Comparison of ENCODE assay signal across 14 cellular contexts in the genomic region with DNA sequence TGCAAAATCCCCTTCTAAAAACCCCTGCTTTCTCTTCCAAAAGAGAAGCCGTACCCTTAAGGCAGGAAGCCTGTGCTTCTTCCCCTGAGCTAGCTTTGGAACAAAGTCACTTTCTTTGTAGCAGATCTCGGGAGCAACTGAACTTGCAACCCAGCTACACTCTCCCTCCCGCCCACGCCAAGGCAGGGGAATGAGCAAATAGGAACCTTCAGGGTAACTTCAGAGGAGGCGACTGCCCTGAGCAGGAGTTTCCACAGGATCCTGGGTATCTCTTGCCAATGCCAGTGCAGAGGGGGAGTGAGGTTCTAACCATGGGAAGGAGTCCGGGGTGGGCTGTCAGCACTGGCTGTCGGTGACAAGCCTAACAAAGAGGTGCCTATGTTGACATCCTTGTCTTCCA. TPM values are rescaled to one million over a fixed set of nuclear protein-coding genes. Genes with fewer than 3 reads are reported as not detected.
DNase-seq lines count a peak whose midpoint lies in the region; ATAC-seq and TF ChIP-seq lines count a peak whose summit lies in the region.
"Had no signal": no experiment of that assay in that cellular context is flagged by ENCODE, and none has a peak within 500 bp of the region (broad histone marks: within the 10 kb centered on the region; RNA-seq: fewer than 3 reads in every experiment).

No MANE protein-coding gene starts in this region.

- H3K27ac ChIP-seq in heart left ventricle (no peak overlapping the region), adipose tissue (ENCODE audit: low read depth, low read length) (peak overlapping the region; percentile 35), thyroid gland (no peak overlapping the region), gastroesophageal sphincter (no peak overlapping the region)
- H3K27ac ChIP-seq: BLaER1 treated with 17β-estradiol and CSF1 and Interleukin-3, amounts not matched to agents 10 nM and 100 nM; foreskin keratinocyte; spleen had no signal

- H3K4me1 ChIP-seq in heart left ventricle (peaks cover 0 to 11% (median 0%) of the 10 kb centered on the region in 12 donors), thyroid gland (peaks cover 0 to 4% of the 10 kb centered on the region in 2 donors), gastroesophageal sphincter (peaks cover 0 to 11% (median 3%) of the 10 kb centered on the region in 3 donors)
- H3K4me1 ChIP-seq: foreskin keratinocyte had no signal

- no peak for TF ChIP-seq CTCF in heart left ventricle (IDR thresholded peaks at IDR 0.05)
- TF ChIP-seq CTCF in thyroid gland (IDR thresholded peaks at IDR 0.05) = no peak
- no peak for TF ChIP-seq CTCF in gastroesophageal sphincter (IDR thresholded peaks at IDR 0.05)

- no peak for TF ChIP-seq POLR2A in heart left ventricle (IDR thresholded peaks at IDR 0.05)
- no peak for TF ChIP-seq POLR2A in thyroid gland (IDR thresholded peaks at IDR 0.05)
- TF ChIP-seq POLR2A in gastroesophageal sphincter (IDR thresholded peaks at IDR 0.05) = no peak

- no peak for TF ChIP-seq EP300 in gastroesophageal sphincter (IDR thresholded peaks at IDR 0.05)

- H3K36me3 ChIP-seq in heart left ventricle (no peaks in the 10 kb centered on the region), thyroid gland (no peaks in the 10 kb centered on the region), gastroesophageal sphincter (no peaks in the 10 kb centered on the region)
- H3K36me3 ChIP-seq: BLaER1 treated with 17β-estradiol and CSF1 and Interleukin-3, amounts not matched to agents 10 nM and 100 nM; spleen had no signal

- peak in 3 of 4 donors; percentile 12 to 32 (median 25) for ATAC-seq in heart left ventricle
- ATAC-seq in left colon = peak; percentile 63
- no peak for ATAC-seq in HG02571 (IDR thresholded peaks at IDR 0.05; ENCODE audit: unreplicated experiment)
- ATAC-seq in gastroesophageal sphincter = no peak

- H3K27me3 ChIP-seq in heart left ventricle (peaks cover 0 to 9% (median 0%) of the 10 kb centered on the region in 9 donors), thyroid gland (no peaks in the 10 kb centered on the region), gastroesophageal sphincter (no peaks in the 10 kb centered on the region)
- H3K27me3 ChIP-seq: BLaER1 treated with 17β-estradiol and CSF1 and Interleukin-3, amounts not matched to agents 10 nM and 100 nM had no signal

- H3K4me3 ChIP-seq in heart left ventricle (no peak overlapping the region), thyroid gland (replicated peaks in 1 of 3) (no peak overlapping the region), gastroesophageal sphincter (no peak overlapping the region)

- DNase-seq in heart left ventricle (peak in 1 of 5 donors; percentile 21), cardiac septum (ENCODE audit: low spot score) (no peak), left colon (peak; percentile 56 to 65), thyroid gland (peak; percentile 2 to 8), mesenteric fat pad (ENCODE audit: low spot score) (no peak)
- DNase-seq: activated T-cell treated with anti-CD3 and anti-CD28 coated beads for 4 hours, foreskin keratinocyte, midbrain, NCI-H1417 treated with DMSO at 0.1 percent for 48 hours, spleen had no signal

- intact Hi-C loops in heart left ventricle (cut with DNase I) (loop anchor here in 8 of 10 donors (1.0 to 10.0 kb wide), 7 partner anchors 92 to 199 kb away; no protein-coding TSS in a partner anchor), cardiac septum (cut with DNase I) (loop anchor here (2.0 kb wide), 1 partner anchor 107 kb away; no protein-coding TSS in a partner anchor), left colon (cut with DNase I, micrococcal nuclease) (loop anchor here in 1 of 2 donors (10.0 kb wide), 1 partner anchor 99 kb away; no protein-coding TSS in a partner anchor), thyroid gland (cut with DNase I) (loop anchor here (5.0 kb wide), 1 partner anchor 107 kb away; no protein-coding TSS in a partner anchor)

- WGBS in heart left ventricle, 4 donors = 42 to 47% (median 45%) methylated on average over 7 of the region's 7 CpGs
- 47 to 48% (median 47%) methylated on average over 7 of the region's 7 CpGs for WGBS in adipose tissue, 3 donors
- 52 to 59% methylated on average over 7 of the region's 7 CpGs for WGBS in thyroid gland, 2 donors
- 13 to 56% methylated on average over 3 to 5 of the region's 7 CpGs for WGBS in gastroesophageal sphincter (ENCODE audit: low coverage in 1 of 2), 2 donors

- peaks cover 0 to 6% (median 0%) of the 10 kb centered on the region in 12 donors for H3K9me3 ChIP-seq in heart left ventricle
- no peaks in the 10 kb centered on the region for H3K9me3 ChIP-seq in thyroid gland
- H3K9me3 ChIP-seq in gastroesophageal sphincter = no peaks in the 10 kb centered on the region
- H3K9me3 ChIP-seq: BLaER1 treated with 17β-estradiol and CSF1 and Interleukin-3, amounts not matched to agents 10 nM and 100 nM; spleen had no signal

RNA-seq across cellular contexts. Expression of a gene that starts 5.9 kb away (rescaled TPM):
- not detected for total RNA-seq in heart left ventricle
- polyA plus RNA-seq in heart left ventricle = not detected
- not detected for total RNA-seq in cardiac septum
- under 1 TPM in 1 of 3 donors, not detected in 2; 0.03 TPM for polyA plus RNA-seq in adipose tissue
- total RNA-seq in left colon = 1 to 10 TPM in 1 of 2 donors, under 1 TPM in 1; 0.58 to 1.1 TPM
- total RNA-seq in thyroid gland = not detected
- 1 to 10 TPM in 2 of 4 donors, under 1 TPM in 2; 0.19 to 2.1 (median 0.91) TPM for total RNA-seq in gastroesophageal sphincter
- not detected for total RNA-seq in mesenteric fat pad
- total RNA-seq: foreskin keratinocyte, spleen had no signal
- polyA plus RNA-seq: foreskin keratinocyte had no signal

RNA-seq across cellular contexts. Expression of a gene that starts 39.9 kb away (rescaled TPM):
- not detected for total RNA-seq in heart left ventricle
- polyA plus RNA-seq in heart left ventricle = not detected
- total RNA-seq in cardiac septum = not detected
- polyA plus RNA-seq in adipose tissue = 1 to 10 TPM in 1 of 3 donors, not detected in 2; 2.6 TPM
- 10 to 100 TPM; 89.7 to 95.0 TPM for total RNA-seq in left colon
- not detected for total RNA-seq in thyroid gland
- total RNA-seq in gastroesophageal sphincter = not detected
- total RNA-seq in mesenteric fat pad = not detected
- total RNA-seq: foreskin keratinocyte, spleen had no signal
- polyA plus RNA-seq: foreskin keratinocyte, spleen had no signal

Comparison
In these comparisons a context has a peak if more than half of its experiments do, and no peak if none do; other contexts are left out.
1. ATAC-seq: peak in heart left ventricle (3 of 4) and left colon (single experiment); none in HG02571 (single experiment) and gastroesophageal sphincter (single experiment).
2. DNase-seq: peak in left colon (2 of 2) and thyroid gland (2 of 2); none in cardiac septum (single experiment) and mesenteric fat pad (single experiment).
3. RNA of a gene that starts 39.9 kb away (total RNA-seq): 89.7 to 95.0 TPM in left colon; not detected in heart left ventricle, not detected in cardiac septum (single experiment), not detected in thyroid gland, not detected in gastroesophageal sphincter and not detected in mesenteric fat pad (single experiment); every median in the first group is over 10 times any median in the second.